8 cellular contexts compared by ENCODE assay signal in the genomic region with DNA sequence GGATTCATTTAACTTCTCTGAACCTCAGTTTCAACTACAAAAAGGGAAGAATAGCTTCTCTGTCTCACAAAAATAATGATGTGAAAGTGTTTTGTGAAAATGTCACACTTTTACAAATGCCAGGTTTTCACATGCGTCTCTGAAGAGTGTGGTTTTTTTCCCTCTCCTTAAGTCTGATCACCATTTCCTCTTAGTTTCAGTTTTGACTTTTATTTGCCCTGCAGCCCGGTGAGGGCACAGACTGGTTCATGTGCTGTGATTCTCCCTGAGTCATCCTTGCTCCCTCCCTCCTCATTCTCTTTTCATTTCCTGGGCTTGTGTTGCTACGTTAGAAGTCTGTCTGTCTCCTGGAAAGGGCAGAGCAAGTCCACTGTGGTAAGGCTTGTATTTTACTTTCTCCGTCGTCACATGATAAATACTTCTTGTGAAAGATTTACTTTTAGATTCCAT.
A peak's percentile ranks its signal among the peaks of the same experiment; 100 is the strongest.
DNase-seq lines count a peak whose midpoint lies in the region; ATAC-seq and TF ChIP-seq lines count a peak whose summit lies in the region.

No MANE protein-coding gene starts in this region.

- intact Hi-C loops in sciatic nerve (cut with DNase I): no loop called here

- TF ChIP-seq CTCF in 22Rv1 (IDR thresholded peaks at IDR 0.05): no peak

- ATAC-seq in GM18517 (IDR thresholded peaks at IDR 0.05; ENCODE audit: unreplicated experiment) (peak; percentile 94), HG03103 (IDR thresholded peaks at IDR 0.05; ENCODE audit: low read depth, unreplicated experiment) (peak; percentile 63), sciatic nerve (peak; percentile 98)

- peak; percentile 95 for DNase-seq in RKO (ENCODE audit: low spot score)
- peak; percentile 84 for DNase-seq in hepatic stellate cell (ENCODE audit: low spot score)
- no peak for DNase-seq in sciatic nerve (ENCODE audit: low spot score)
- DNase-seq in D341Med (ENCODE audit: low spot score): no peak

- peak overlapping the region; percentile 36; the same call in 1 of the 2 replicates for H3K27ac ChIP-seq in 22Rv1
- H3K27ac ChIP-seq in angular gyrus (ENCODE audit: low read depth, low read length): peak overlapping the region; percentile 72

Comparison
In these comparisons a context has a peak if more than half of its experiments do, and no peak if none do; other contexts are left out.
1. DNase-seq: peak in RKO (single experiment) and hepatic stellate cell (single experiment); none in sciatic nerve (single experiment) and D341Med (single experiment).
2. Peak in every context shown above with its lines, with median percentiles within 50 percentile points of each other: ATAC-seq.